12 cellular contexts compared by ENCODE assay signal in the genomic region with DNA sequence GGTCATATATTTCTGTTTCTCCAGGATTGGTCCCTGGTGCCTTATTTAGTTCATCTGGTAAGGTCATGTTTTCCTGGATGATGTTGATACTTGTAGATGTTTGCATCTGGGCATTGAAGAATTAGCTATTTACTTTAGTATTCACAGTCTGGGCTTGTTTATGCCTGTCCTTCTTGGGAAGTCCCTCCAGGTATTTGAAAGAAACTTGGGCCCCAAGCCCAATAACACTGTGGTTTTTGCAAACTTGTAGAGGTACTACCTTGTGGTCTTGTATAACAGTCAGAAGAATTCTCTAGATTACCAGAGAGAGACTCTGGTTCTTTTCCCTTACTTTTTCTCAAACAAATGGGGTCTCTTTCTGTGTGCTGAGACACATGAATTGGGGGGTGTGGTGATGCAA.
DNase-seq lines count a peak whose midpoint lies in the region; ATAC-seq and TF ChIP-seq lines count a peak whose summit lies in the region.
"Had no signal": no experiment of that assay in that cellular context is flagged by ENCODE, and none has a peak within 500 bp of the region (broad histone marks: within the 10 kb centered on the region; RNA-seq: fewer than 3 reads in every experiment).

No MANE protein-coding gene starts in this region.

- peak overlapping the region; percentile 48 for H3K4me3 Mint-ChIP-seq in activated CD4-positive, alpha-beta T cell treated with anti-CD3 and anti-CD28 coated beads, Interleukin-2, amount 10 ng/mL, durations not matched to agents 24 days and 14 days
- H3K4me3 Mint-ChIP-seq in natural killer cell, result no peak overlapping the region

- peaks cover 40% of the 10 kb centered on the region for H3K9me3 Mint-ChIP-seq in activated CD4-positive, alpha-beta T cell treated with anti-CD3 and anti-CD28 coated beads, Interleukin-2, amount 10 ng/mL, durations not matched to agents 24 days and 14 days
- peaks cover 5 to 7% of the 10 kb centered on the region in 2 donors for H3K9me3 Mint-ChIP-seq in natural killer cell

- no peak for TF ChIP-seq CTCF in natural killer cell (IDR thresholded peaks at IDR 0.05)

- intact Hi-C loops in activated CD4-positive, alpha-beta T cell treated with anti-CD3 and anti-CD28 coated beads, Interleukin-2, amount 10 ng/mL, durations not matched to agents 24 days and 14 days (cut with micrococcal nuclease), result loop anchor here (2.0 to 5.0 kb wide), 2 partner anchors 19 to 265 kb away; no protein-coding TSS in a partner anchor
- intact Hi-C loops in natural killer cell (cut with micrococcal nuclease), result loop anchor here (5.0 kb wide), 1 partner anchor 35 kb away; no protein-coding TSS in a partner anchor

- H3K27ac Mint-ChIP-seq in activated CD4-positive, alpha-beta T cell treated with anti-CD3 and anti-CD28 coated beads, Interleukin-2, amount 10 ng/mL, durations not matched to agents 24 days and 14 days, result peak overlapping the region; percentile 81
- H3K27ac Mint-ChIP-seq in natural killer cell, result peak overlapping the region; percentile 47 to 84

- peak; percentile 91 for ATAC-seq in GM21825 (IDR thresholded peaks at IDR 0.05; ENCODE audit: unreplicated experiment)
- ATAC-seq in HG03442 (IDR thresholded peaks at IDR 0.05; ENCODE audit: unreplicated experiment), result peak; percentile 93
- peak; percentile 35 to 67 (median 54) for ATAC-seq in natural killer cell

- no peaks in the 10 kb centered on the region for H3K27me3 Mint-ChIP-seq in activated CD4-positive, alpha-beta T cell treated with anti-CD3 and anti-CD28 coated beads, Interleukin-2, amount 10 ng/mL, durations not matched to agents 24 days and 14 days
- no peaks in the 10 kb centered on the region for H3K27me3 Mint-ChIP-seq in natural killer cell (ENCODE audit: low read depth in 2 of 2)

- peaks cover 62% of the 10 kb centered on the region for H3K36me3 Mint-ChIP-seq in activated CD4-positive, alpha-beta T cell treated with anti-CD3 and anti-CD28 coated beads, Interleukin-2, amount 10 ng/mL, durations not matched to agents 24 days and 14 days (ENCODE audit: low read depth)
- peaks cover 10% of the 10 kb centered on the region for H3K36me3 Mint-ChIP-seq in natural killer cell

- peaks cover 29% of the 10 kb centered on the region for H3K4me1 Mint-ChIP-seq in activated CD4-positive, alpha-beta T cell treated with anti-CD3 and anti-CD28 coated beads, Interleukin-2, amount 10 ng/mL, durations not matched to agents 24 days and 14 days
- peaks cover 40% of the 10 kb centered on the region in 2 donors for H3K4me1 Mint-ChIP-seq in natural killer cell

- DNase-seq in activated CD4-positive, alpha-beta T cell treated with anti-CD3 and anti-CD28 coated beads, Interleukin-2, amount 10 ng/mL, durations not matched to agents 24 days and 14 days, result peak; percentile 79
- no peak for DNase-seq in activated CD4-positive, alpha-beta T cell treated with anti-CD3 and anti-CD28 coated beads for 48 hours
- DNase-seq in natural killer cell (no peak), LoVo (ENCODE audit: low spot score) (no peak), NCI-H1436 (lab: John Stamatoyannopoulos, UW) (no peak)
- no peak for DNase-seq in activated CD4-positive, alpha-beta T cell treated with anti-CD3 and anti-CD28 coated beads for 4 hours
- DNase-seq: erythroblast, kidney glomerular epithelial cell, NCI-H510A, ovary had no signal
